Comparison of ENCODE assay signal across 1 cellular context in the genomic region with DNA sequence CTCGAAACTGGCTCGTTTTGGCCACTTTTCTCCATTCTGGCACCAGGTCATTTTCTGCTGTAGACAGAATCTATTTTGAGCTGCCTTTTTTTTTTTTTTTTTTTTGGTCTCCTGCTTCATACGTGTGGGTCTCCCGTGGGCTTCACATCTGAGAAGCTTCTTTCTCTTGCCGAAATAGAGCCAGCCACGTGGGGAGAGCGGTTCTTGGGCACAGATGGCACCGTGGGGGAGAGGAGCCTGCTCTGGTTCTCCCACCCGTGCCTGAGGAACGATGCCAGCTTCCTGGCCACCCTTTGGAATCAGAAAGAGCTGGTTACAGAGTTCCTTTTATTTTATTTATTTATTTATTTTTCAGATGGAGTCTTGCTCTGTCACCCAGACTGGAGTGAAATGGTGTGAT.
TF ChIP-seq lines count a peak whose summit lies in the region.

No MANE protein-coding gene starts in this region.

TF ChIP-seq in HepG2, 621 proteins besides CTCF, POLR2A, EP300 and RAD21 (continued from another document):
- TF ChIP-seq ZNF691 (CRISPR knock-in tag; IDR thresholded peaks at IDR 0.05; ENCODE audit: borderline replicate concordance, low read depth) (no peak), STAT6 (CRISPR knock-in tag; IDR thresholded peaks at IDR 0.05; ENCODE audit: borderline replicate concordance) (no peak), ZBTB20 (CRISPR knock-in tag; IDR thresholded peaks at IDR 0.05; ENCODE audit: borderline replicate concordance, low read depth) (no peak), ZNF530 (CRISPR knock-in tag; IDR thresholded peaks at IDR 0.05; ENCODE audit: low read depth) (no peak)
- TF ChIP-seq, protein P1, sequence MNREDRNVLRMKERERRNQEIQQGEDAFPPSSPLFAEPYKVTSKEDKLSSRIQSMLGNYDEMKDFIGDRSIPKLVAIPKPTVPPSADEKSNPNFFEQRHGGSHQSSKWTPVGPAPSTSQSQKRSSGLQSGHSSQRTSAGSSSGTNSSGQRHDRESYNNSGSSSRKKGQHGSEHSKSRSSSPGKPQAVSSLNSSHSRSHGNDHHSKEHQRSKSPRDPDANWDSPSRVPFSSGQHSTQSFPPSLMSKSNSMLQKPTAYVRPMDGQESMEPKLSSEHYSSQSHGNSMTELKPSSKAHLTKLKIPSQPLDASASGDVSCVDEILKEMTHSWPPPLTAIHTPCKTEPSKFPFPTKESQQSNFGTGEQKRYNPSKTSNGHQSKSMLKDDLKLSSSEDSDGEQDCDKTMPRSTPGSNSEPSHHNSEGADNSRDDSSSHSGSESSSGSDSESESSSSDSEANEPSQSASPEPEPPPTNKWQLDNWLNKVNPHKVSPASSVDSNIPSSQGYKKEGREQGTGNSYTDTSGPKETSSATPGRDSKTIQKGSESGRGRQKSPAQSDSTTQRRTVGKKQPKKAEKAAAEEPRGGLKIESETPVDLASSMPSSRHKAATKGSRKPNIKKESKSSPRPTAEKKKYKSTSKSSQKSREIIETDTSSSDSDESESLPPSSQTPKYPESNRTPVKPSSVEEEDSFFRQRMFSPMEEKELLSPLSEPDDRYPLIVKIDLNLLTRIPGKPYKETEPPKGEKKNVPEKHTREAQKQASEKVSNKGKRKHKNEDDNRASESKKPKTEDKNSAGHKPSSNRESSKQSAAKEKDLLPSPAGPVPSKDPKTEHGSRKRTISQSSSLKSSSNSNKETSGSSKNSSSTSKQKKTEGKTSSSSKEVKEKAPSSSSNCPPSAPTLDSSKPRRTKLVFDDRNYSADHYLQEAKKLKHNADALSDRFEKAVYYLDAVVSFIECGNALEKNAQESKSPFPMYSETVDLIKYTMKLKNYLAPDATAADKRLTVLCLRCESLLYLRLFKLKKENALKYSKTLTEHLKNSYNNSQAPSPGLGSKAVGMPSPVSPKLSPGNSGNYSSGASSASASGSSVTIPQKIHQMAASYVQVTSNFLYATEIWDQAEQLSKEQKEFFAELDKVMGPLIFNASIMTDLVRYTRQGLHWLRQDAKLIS (CRISPR knock-in tag; IDR thresholded peaks at IDR 0.05) = no peak
